Comparison of ENCODE assay signal across 28 cellular contexts in the genomic region with DNA sequence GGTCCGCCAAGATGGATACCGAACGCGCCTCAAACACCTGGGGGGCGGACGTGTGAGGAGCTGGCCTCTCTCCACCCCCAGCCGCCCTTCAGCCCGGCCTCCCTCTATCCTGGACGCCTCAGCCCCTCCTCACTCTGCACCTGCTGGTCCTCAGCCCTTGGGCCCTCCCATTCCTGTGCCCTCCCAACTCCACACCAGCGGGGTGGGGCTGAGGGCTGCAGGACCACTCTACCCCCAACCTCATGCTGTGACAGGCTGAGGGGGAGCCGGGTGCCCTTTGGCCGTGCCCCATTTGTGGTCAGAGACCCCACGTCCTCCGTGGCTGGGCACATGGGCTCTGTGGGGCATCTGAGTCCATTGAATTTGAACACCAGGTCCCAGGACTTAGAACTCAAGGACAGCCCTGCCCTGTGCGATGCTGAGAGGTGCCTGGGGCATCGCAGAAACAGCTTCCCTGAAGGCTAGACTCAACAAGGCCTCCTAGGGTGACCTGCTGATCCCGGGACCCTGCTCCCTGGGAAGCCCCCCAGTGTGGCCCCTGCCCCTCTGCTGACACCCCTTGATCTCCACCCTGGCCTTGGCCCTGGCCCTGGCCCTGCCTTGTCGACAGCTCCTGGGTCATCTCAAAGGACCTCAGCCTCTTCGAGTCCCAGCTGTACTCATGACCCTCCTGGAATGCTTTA.
DNase-seq lines count a peak whose midpoint lies in the region; ATAC-seq and TF ChIP-seq lines count a peak whose summit lies in the region.
"Had no signal": no experiment of that assay in that cellular context is flagged by ENCODE, and none has a peak within 500 bp of the region (broad histone marks: within the 10 kb centered on the region; RNA-seq: fewer than 3 reads in every experiment).

No MANE protein-coding gene starts in this region.

- peaks cover 10% of the 10 kb centered on the region for H3K4me1 Mint-ChIP-seq in activated T-cell treated with anti-CD3 and anti-CD28 coated beads, Interleukin-2, amount 50 U/mL, for 24 hours (ENCODE audit: low read depth)
- H3K4me1 Mint-ChIP-seq in endodermal cell: peaks cover 34% of the 10 kb centered on the region
- H3K4me1 Mint-ChIP-seq in stimulated activated memory B cell treated with anti-CD40 and anti-IgM and Interleukin-4, amounts not matched to agents 10 μg/mL and 1 μg/mL and 100 μg/mL, for 72 hours: peaks cover 12% of the 10 kb centered on the region
- peaks cover 2% of the 10 kb centered on the region for H3K4me1 Mint-ChIP-seq in activated CD4-positive, alpha-beta T cell treated with anti-CD3 and anti-CD28 coated beads, Interleukin-2, amount 10 ng/mL, durations not matched to agents 7 days and 5 days

- POLR2A ChIA-PET in activated CD4-positive, alpha-beta T cell treated with anti-CD3 and anti-CD28 coated beads, Interleukin-2, amount 10 ng/mL, durations not matched to agents 7 days and 5 days (lab: Charles Lee): no interaction called here

- no peak overlapping the region for H3K4me3 Mint-ChIP-seq in activated T-cell treated with anti-CD3 and anti-CD28 coated beads, Interleukin-2, amount 50 U/mL, for 24 hours
- H3K4me3 Mint-ChIP-seq in endodermal cell: peak overlapping the region; percentile 33
- no peak overlapping the region for H3K4me3 Mint-ChIP-seq in stimulated activated memory B cell treated with anti-CD40 and anti-IgM and Interleukin-4, amounts not matched to agents 10 μg/mL and 1 μg/mL and 100 μg/mL, for 72 hours
- H3K4me3 Mint-ChIP-seq in activated CD4-positive, alpha-beta T cell treated with anti-CD3 and anti-CD28 coated beads, Interleukin-2, amount 10 ng/mL, durations not matched to agents 7 days and 5 days: no peak overlapping the region
- H3K4me3 Mint-ChIP-seq: GM23338 had no signal

- 0 out of 2 replicates have a peak overlapping the region, but pooled peaks have one; percentile 21 for H3K4me3 ChIP-seq in HUES6 (ENCODE audit: low read depth, low read length)
- no peak overlapping the region for H3K4me3 ChIP-seq in endodermal cell (ENCODE audit: low read length)
- H3K4me3 ChIP-seq: esophagus muscularis mucosa, GM23338, MG63, smooth muscle cell, stomach, thyroid gland had no signal

- no peak overlapping the region for H3K27ac Mint-ChIP-seq in activated T-cell treated with anti-CD3 and anti-CD28 coated beads, Interleukin-2, amount 50 U/mL, for 24 hours
- no peak overlapping the region for H3K27ac Mint-ChIP-seq in endodermal cell
- no peak overlapping the region for H3K27ac Mint-ChIP-seq in stimulated activated memory B cell treated with anti-CD40 and anti-IgM and Interleukin-4, amounts not matched to agents 10 μg/mL and 1 μg/mL and 100 μg/mL, for 72 hours
- no peak overlapping the region for H3K27ac Mint-ChIP-seq in activated CD4-positive, alpha-beta T cell treated with anti-CD3 and anti-CD28 coated beads, Interleukin-2, amount 10 ng/mL, durations not matched to agents 7 days and 5 days
- H3K27ac Mint-ChIP-seq: GM23338 had no signal

- H3K27me3 ChIP-seq in HUES6 (ENCODE audit: control insufficient read depth, insufficient read depth, low read length): peaks cover 34% of the 10 kb centered on the region
- no peaks in the 10 kb centered on the region for H3K27me3 ChIP-seq in endodermal cell (ENCODE audit: control insufficient read depth, insufficient read depth, low read length, poor library complexity, severe bottlenecking)
- H3K27me3 ChIP-seq: thyroid gland had no signal

- H3K27me3 Mint-ChIP-seq in activated T-cell treated with anti-CD3 and anti-CD28 coated beads, Interleukin-2, amount 50 U/mL, for 24 hours: peaks cover under 1% of the 10 kb centered on the region
- H3K27me3 Mint-ChIP-seq in endodermal cell (ENCODE audit: insufficient read depth): no peaks in the 10 kb centered on the region
- peaks cover 9% of the 10 kb centered on the region for H3K27me3 Mint-ChIP-seq in stimulated activated memory B cell treated with anti-CD40 and anti-IgM and Interleukin-4, amounts not matched to agents 10 μg/mL and 1 μg/mL and 100 μg/mL, for 72 hours
- H3K27me3 Mint-ChIP-seq in activated CD4-positive, alpha-beta T cell treated with anti-CD3 and anti-CD28 coated beads, Interleukin-2, amount 10 ng/mL, durations not matched to agents 7 days and 5 days: peaks cover 1% of the 10 kb centered on the region

- TF ChIP-seq CTCF in endodermal cell (conservative IDR thresholded peaks at IDR 0.05): no peak

- peaks cover 2% of the 10 kb centered on the region for H3K36me3 Mint-ChIP-seq in activated T-cell treated with anti-CD3 and anti-CD28 coated beads, Interleukin-2, amount 50 U/mL, for 24 hours (ENCODE audit: low read depth)
- H3K36me3 Mint-ChIP-seq in endodermal cell (ENCODE audit: low read depth): no peaks in the 10 kb centered on the region
- no peaks in the 10 kb centered on the region for H3K36me3 Mint-ChIP-seq in stimulated activated memory B cell treated with anti-CD40 and anti-IgM and Interleukin-4, amounts not matched to agents 10 μg/mL and 1 μg/mL and 100 μg/mL, for 72 hours
- peaks cover 4% of the 10 kb centered on the region for H3K36me3 Mint-ChIP-seq in activated CD4-positive, alpha-beta T cell treated with anti-CD3 and anti-CD28 coated beads, Interleukin-2, amount 10 ng/mL, durations not matched to agents 7 days and 5 days (ENCODE audit: low read depth)

- peak; percentile 28 for DNase-seq in activated T-cell treated with anti-CD3 and anti-CD28 coated beads, Interleukin-2, amount 50 U/mL, for 24 hours
- DNase-seq in activated T-cell treated with anti-CD3 and anti-CD28 coated beads for 4 hours (no peak), endodermal cell (peak; percentile 55), HT-29 (ENCODE audit: low spot score) (no peak)
- no peak for DNase-seq in activated CD4-positive, alpha-beta T cell treated with anti-CD3 and anti-CD28 coated beads, Interleukin-2, amount 10 ng/mL, durations not matched to agents 7 days and 5 days
- DNase-seq: activated gamma-delta T cell treated with Interleukin-2 at 50 U/mL for 16 hours; activated T-cell treated with anti-CD3 and anti-CD28 coated beads, Interleukin-2, amount 50 U/mL, for 48 hours; BE2C; central memory CD4-positive, alpha-beta T cell; dermis blood vessel endothelial cell; foreskin fibroblast; KG1; MG63; NCI-H1417; NCI-H2029 treated with DMSO at 0.1 percent for 48 hours; NCI-H524 treated with DMSO at 0.1 percent for 48 hours; right cardiac atrium; SK-N-SH; stomach; thyroid gland had no signal

- H3K9ac ChIP-seq in HUES6 (ENCODE audit: low read length) (no peak overlapping the region), endodermal cell (ENCODE audit: extremely low read depth, low read length, poor library complexity, severe bottlenecking) (no peak overlapping the region)
- H3K9ac ChIP-seq: SK-N-SH had no signal

- H3K9me3 ChIP-seq in HUES6 (ENCODE audit: control insufficient read depth, insufficient read depth, low read depth, low read length): no peaks in the 10 kb centered on the region
- no peaks in the 10 kb centered on the region for H3K9me3 ChIP-seq in endodermal cell (ENCODE audit: control insufficient read depth, low read length)
- H3K9me3 ChIP-seq: BE2C, esophagus muscularis mucosa, MG63, neutrophil, SK-N-SH, stomach, thyroid gland had no signal

- H3K36me3 ChIP-seq in HUES6 (ENCODE audit: control insufficient read depth, insufficient read depth, low read length): no peaks in the 10 kb centered on the region
- no peaks in the 10 kb centered on the region for H3K36me3 ChIP-seq in endodermal cell (ENCODE audit: control insufficient read depth, insufficient read depth, low read length)
- H3K36me3 ChIP-seq: BE2C, esophagus muscularis mucosa, MG63, neutrophil, stomach, thyroid gland had no signal

- peak; percentile 36 for ATAC-seq in stimulated activated memory B cell treated with anti-CD40 and anti-IgM and Interleukin-4, amounts not matched to agents 10 μg/mL and 1 μg/mL and 100 μg/mL, for 72 hours
- no peak for ATAC-seq in GM18907 (IDR thresholded peaks at IDR 0.05; ENCODE audit: unreplicated experiment)
- ATAC-seq: GM23338, right cardiac atrium, Right ventricle myocardium inferior had no signal

- H3K4me1 ChIP-seq in HUES6 (ENCODE audit: control insufficient read depth, insufficient read depth, low read length) (peaks cover 38% of the 10 kb centered on the region), endodermal cell (ENCODE audit: control insufficient read depth, insufficient read depth, low read length) (peaks cover 7% of the 10 kb centered on the region)
- H3K4me1 ChIP-seq: BE2C, thyroid gland had no signal

- CTCF ChIA-PET in activated CD4-positive, alpha-beta T cell treated with anti-CD3 and anti-CD28 coated beads, Interleukin-2, amount 10 ng/mL, durations not matched to agents 7 days and 5 days (lab: Charles Lee): no interaction called here

- WGBS in endodermal cell (ENCODE audit: insufficient coverage in 1 of 2, insufficient read length in 1 of 2), 2 experiments: 77 to 80% methylated on average over 11 to 19 of the region's 19 CpGs

- H3K9me3 Mint-ChIP-seq in activated T-cell treated with anti-CD3 and anti-CD28 coated beads, Interleukin-2, amount 50 U/mL, for 24 hours: peaks cover 2% of the 10 kb centered on the region
- peaks cover 1% of the 10 kb centered on the region for H3K9me3 Mint-ChIP-seq in endodermal cell
- peaks cover 6% of the 10 kb centered on the region for H3K9me3 Mint-ChIP-seq in stimulated activated memory B cell treated with anti-CD40 and anti-IgM and Interleukin-4, amounts not matched to agents 10 μg/mL and 1 μg/mL and 100 μg/mL, for 72 hours
- peaks cover 12% of the 10 kb centered on the region for H3K9me3 Mint-ChIP-seq in activated CD4-positive, alpha-beta T cell treated with anti-CD3 and anti-CD28 coated beads, Interleukin-2, amount 10 ng/mL, durations not matched to agents 7 days and 5 days

- H3K27ac ChIP-seq in HUES6 (ENCODE audit: low read depth, low read length) (no peak overlapping the region), endodermal cell (ENCODE audit: low read depth, low read length) (no peak overlapping the region)
- H3K27ac ChIP-seq: esophagus muscularis mucosa, neutrophil, stomach, thyroid gland had no signal

Comparison
In these comparisons a context has a peak if more than half of its experiments do, and no peak if none do; other contexts are left out.
1. DNase-seq: peak in activated T-cell treated with anti-CD3 and anti-CD28 coated beads, Interleukin-2, amount 50 U/mL, for 24 hours (single experiment) and endodermal cell (single experiment); none in activated T-cell treated with anti-CD3 and anti-CD28 coated beads for 4 hours (single experiment), HT-29 (single experiment) and activated CD4-positive, alpha-beta T cell treated with anti-CD3 and anti-CD28 coated beads, Interleukin-2, amount 10 ng/mL, durations not matched to agents 7 days and 5 days (single experiment).